In genomic region chr3:12289562-12289961, GRCh38 we compare ENCODE assay signal across 17 cellular contexts. TPM values are rescaled to one million over a fixed set of nuclear protein-coding genes. Genes with fewer than 3 reads are reported as not detected.
DNase-seq lines count a peak whose midpoint lies in the region; ATAC-seq, FAIRE-seq and TF ChIP-seq lines count a peak whose summit lies in the region.
"Had no signal": no experiment of that assay in that cellular context is flagged by ENCODE, and none has a peak within 500 bp of the region (broad histone marks: within the 10 kb centered on the region; RNA-seq: fewer than 3 reads in every experiment).

No MANE protein-coding gene starts in this region.

- no peaks in the 10 kb centered on the region for H3K9me3 Mint-ChIP-seq in astrocyte (ENCODE audit: unreplicated experiment)
- H3K9me3 Mint-ChIP-seq: stimulated activated naive CD8-positive, alpha-beta T cell treated with anti-CD3 and anti-CD28 coated beads, Interleukin-15, Interleukin-2, amounts not matched to agents 100 ng/mL and 50 ng/mL, for 24 hours had no signal

- no peaks in the 10 kb centered on the region for H3K36me3 Mint-ChIP-seq in astrocyte (ENCODE audit: low read depth, unreplicated experiment)
- H3K36me3 Mint-ChIP-seq: CD4-positive, CD25-positive, alpha-beta regulatory T cell had no signal

- peaks cover 19% of the 10 kb centered on the region for H3K27me3 Mint-ChIP-seq in astrocyte (ENCODE audit: low read depth, unreplicated experiment)

- H3K4me1 ChIP-seq in astrocyte (ENCODE audit: insufficient read depth, low read length) (no peaks in the 10 kb centered on the region), HepG2 (ENCODE audit: insufficient read depth, low read length) (peaks cover 31% of the 10 kb centered on the region), skeletal muscle tissue (ENCODE audit: control insufficient read depth in 3 of 3, insufficient read depth in 3 of 3, low read length in 3 of 3) (peaks cover 4 to 10% (median 9%) of the 10 kb centered on the region in 3 donors)

- TF ChIP-seq CTCF in astrocyte (IDR thresholded peaks at IDR 0.05; ENCODE audit: insufficient read depth, low read depth, low read length): no peak
- TF ChIP-seq CTCF in HepG2 (CRISPR knock-in tag; IDR thresholded peaks at IDR 0.05): no peak

- 23% methylated on average over 2 of the region's 2 CpGs for WGBS in HepG2 (ENCODE audit: low lambda C conversion rate)

- H3K27me3 ChIP-seq in astrocyte (ENCODE audit: insufficient read depth, low read length) (no peaks in the 10 kb centered on the region), HepG2 (ENCODE audit: control insufficient read depth in 1 of 2, insufficient read depth in 2 of 2, low read length in 2 of 2) (no peaks in the 10 kb centered on the region; a peak in 1 of 5 replicates), skeletal muscle tissue (ENCODE audit: control insufficient read depth in 3 of 3, insufficient read depth in 3 of 3, low read length in 3 of 3) (peaks cover 7 to 22% (median 18%) of the 10 kb centered on the region in 3 donors)

- H3K36me3 ChIP-seq in astrocyte (ENCODE audit: insufficient read depth, low read length) (no peaks in the 10 kb centered on the region), HepG2 (replicated peaks in 1 of 2; ENCODE audit: control insufficient read depth in 1 of 2, insufficient read depth in 2 of 2, low read length in 2 of 2) (no peaks in the 10 kb centered on the region), skeletal muscle tissue (ENCODE audit: control insufficient read depth in 3 of 3, insufficient read depth in 3 of 3, low read length in 3 of 3) (no peaks in the 10 kb centered on the region)
- H3K36me3 ChIP-seq: cardiac muscle cell, HAP-1 had no signal

- no peaks in the 10 kb centered on the region for H3K4me1 Mint-ChIP-seq in astrocyte (ENCODE audit: low read depth, unreplicated experiment)

- no peak overlapping the region for H3K27ac ChIP-seq in astrocyte (ENCODE audit: low read depth, low read length)
- H3K27ac ChIP-seq in HepG2 (ENCODE audit: extremely low read length, insufficient read depth, low read length): no peak overlapping the region
- H3K27ac ChIP-seq in skeletal muscle tissue (ENCODE audit: low read depth, low read length): no peak overlapping the region
- H3K27ac ChIP-seq: cardiac muscle cell, RWPE1 had no signal

- H3K9me3 ChIP-seq in astrocyte (ENCODE audit: insufficient read depth, low read depth, low read length) (no peaks in the 10 kb centered on the region), HepG2 (ENCODE audit: low read length) (no peaks in the 10 kb centered on the region), skeletal muscle tissue (ENCODE audit: control insufficient read depth in 3 of 3, low read length in 3 of 3) (peaks cover 0 to 4% (median 0%) of the 10 kb centered on the region in 3 donors)
- H3K9me3 ChIP-seq: HAP-1 had no signal

- no peak overlapping the region for H3K27ac Mint-ChIP-seq in astrocyte (ENCODE audit: unreplicated experiment)
- H3K27ac Mint-ChIP-seq: CD4-positive, CD25-positive, alpha-beta regulatory T cell; stimulated activated naive CD8-positive, alpha-beta T cell treated with anti-CD3 and anti-CD28 coated beads, Interleukin-15, Interleukin-2, amounts not matched to agents 100 ng/mL and 50 ng/mL, for 24 hours had no signal

- no peak for ATAC-seq in HepG2

- H3K4me2 ChIP-seq in astrocyte (ENCODE audit: low read length) (peak overlapping the region; percentile 88), HepG2 (ENCODE audit: low read depth, low read length) (peak overlapping the region; percentile 72)

- CTCF ChIA-PET in HEK293T (lab: Yijun Ruan, JAX): no interaction called here
- CTCF ChIA-PET in HepG2 (lab: Yijun Ruan, JAX; ENCODE audit: low intra/inter-chr PET ratio, low total read pairs): no interaction called here

- DNase-seq in HEK293T (ENCODE audit: extremely low spot score) (no peak), astrocyte (ENCODE audit: low read depth) (no peak), HepG2 (ENCODE audit: low spot score) (no peak), RKO (ENCODE audit: low spot score) (no peak), GM19238 (ENCODE audit: insufficient read length, low spot score) (no peak)
- DNase-seq in NK-92 treated with Interleukin-12 subunit alpha and Interleukin-12 subunit beta, amount 100 ng/mL, for 24 hours (lab: John Stamatoyannopoulos, UW): no peak
- DNase-seq: activated CD4-positive, alpha-beta T cell treated with anti-CD3 and anti-CD28 coated beads, Interleukin-2, amount 50 U/mL, for 4 hours; activated effector memory CD4-positive, alpha-beta T cell treated with Interleukin-2 at 50 U/mL for 16 hours; CD4-positive, CD25-positive, alpha-beta regulatory T cell; erythroblast; midbrain; NCI-H1092 treated with DMSO at 0.1 percent for 48 hours had no signal

- intact Hi-C loops in HepG2 (cut with micrococcal nuclease; ENCODE audit: unreplicated experiment): loop anchor here (5.0 kb wide), 2 partner anchors 118 to 193 kb away; partner anchors contain the start of gene TSEN2

- no TSS peak for BruUV-seq in HepG2 (replicated peaks; lab: Mats Ljungman, UMichigan)

- H2AFZ ChIP-seq in astrocyte (ENCODE audit: low read depth, low read length) (no peak overlapping the region), HepG2 (ENCODE audit: low read length) (no peak overlapping the region)

- H3K79me2 ChIP-seq in astrocyte (ENCODE audit: insufficient read depth, low read length) (no peaks in the 10 kb centered on the region), HepG2 (ENCODE audit: insufficient read depth, low read length) (peaks cover 55% of the 10 kb centered on the region)

- FAIRE-seq in astrocyte (lab: Jason Lieb, UNC) (no peak), HepG2 (lab: Jason Lieb, UNC) (no peak)

- TF ChIP-seq EP300 in HepG2 (IDR thresholded peaks at IDR 0.05; ENCODE audit: low read depth in 2 of 2, low read length in 2 of 2): no peak
- TF ChIP-seq EP300 in HepG2 (CRISPR knock-in tag; IDR thresholded peaks at IDR 0.05; ENCODE audit: borderline replicate concordance): no peak

- no peak overlapping the region for H3K9ac ChIP-seq in astrocyte (ENCODE audit: low read length)
- H3K9ac ChIP-seq in HepG2 (ENCODE audit: insufficient read depth, low read depth, low read length): peak overlapping the region; percentile 86
- no peak overlapping the region for H3K9ac ChIP-seq in skeletal muscle tissue (ENCODE audit: low read depth in 1 of 3, low read length in 3 of 3)

- POLR2A ChIA-PET in HEK293T (lab: Yijun Ruan, JAX) (no interaction called here), HepG2 (lab: Yijun Ruan, JAX) (no interaction called here)

- in situ Hi-C loops in HepG2 (cut with HindIII; ENCODE audit: extremely low pct_ligation_motif_present, low pct_unique_long_range_greater_than_20kb): loop anchor here (5.0 kb wide), 1 partner anchor 193 kb away; the partner anchor contains the start of gene TSEN2

- H3K4me3 Mint-ChIP-seq in astrocyte (ENCODE audit: unreplicated experiment): peak overlapping the region; percentile 84

- H3K4me3 ChIP-seq in astrocyte (ENCODE audit: insufficient read depth, low read depth, low read length) (no peak overlapping the region), HepG2 (replicated peaks in 1 of 3; ENCODE audit: insufficient read depth in 1 of 3, low read depth in 2 of 3, low read length in 3 of 3) (peak overlapping the region; percentile 68 to 97 (median 90); a peak in 5 of 6 replicates), skeletal muscle tissue (ENCODE audit: low read length in 3 of 3) (peak overlapping the region in 2 of 3 donors; percentile 2 to 59)

- TF ChIP-seq POLR2A in HepG2 (IDR thresholded peaks at IDR 0.05; ENCODE audit: insufficient read depth in 1 of 2, low read depth in 2 of 2, low read length in 2 of 2): no peak

- H4K20me1 ChIP-seq in astrocyte (ENCODE audit: insufficient read depth, low read length): no peaks in the 10 kb centered on the region
- no peaks in the 10 kb centered on the region for H4K20me1 ChIP-seq in HepG2 (ENCODE audit: insufficient read depth, low read length)

- no peak for TF ChIP-seq RAD21 in HepG2 (CRISPR knock-in tag; IDR thresholded peaks at IDR 0.05)

TF ChIP-seq in HEK293T, 16 proteins besides CTCF, POLR2A, EP300 and RAD21 (continues in another document):
- no peak for TF ChIP-seq ARNT (IDR thresholded peaks at IDR 0.05)
- no peak for TF ChIP-seq SP1 (IDR thresholded peaks at IDR 0.05)

TF ChIP-seq in HepG2, 621 proteins besides CTCF, POLR2A, EP300 and RAD21:
- no peak for TF ChIP-seq SOX13 (IDR thresholded peaks at IDR 0.05)
- 0 out of 4 replicates have a peak, but pooled peaks of 1 of the 2 experiments have one; percentile 19 for TF ChIP-seq SOX13 (CRISPR knock-in tag; conservative IDR thresholded peaks at IDR 0.05 in 1 of 2, IDR thresholded peaks at IDR 0.05 in 1 of 2)
- TF ChIP-seq EED (CRISPR knock-in tag; IDR thresholded peaks at IDR 0.05): no peak
- TF ChIP-seq NONO (IDR thresholded peaks at IDR 0.05): no peak
- TF ChIP-seq NONO (CRISPR knock-in tag; conservative IDR thresholded peaks at IDR 0.05): no peak
- TF ChIP-seq SAP130 (CRISPR knock-in tag; IDR thresholded peaks at IDR 0.05; ENCODE audit: low read depth): peak; percentile 24; the same call in 1 of the 2 replicates

RNA-seq across cellular contexts. Expression of gene PPARG, which starts 0.7 kb away (rescaled TPM):
- 3.0 and 4.4 TPM in 2 replicates for total RNA-seq in astrocyte
- total RNA-seq in HepG2 (2016; rRNA removed; fragmentation: Illumina TruSeq; extraction: Trizol): 13.9 and 14.4 TPM in 2 replicates
- total RNA-seq in HepG2 (2016; cell fraction: cytosol; rRNA removed; fragmentation: Illumina TruSeq; extraction: Trizol; ENCODE audit: low read depth): 46.6 and 50.3 TPM in 2 replicates
- total RNA-seq in HepG2 (2016; cell fraction: insoluble cytoplasmic fraction; rRNA removed; fragmentation: Illumina TruSeq; extraction: Trizol): 12.2 and 12.9 TPM in 2 replicates
- 42.4 and 46.0 TPM in 2 replicates for total RNA-seq in HepG2 (2016; cell fraction: membrane; rRNA removed; fragmentation: Illumina TruSeq; extraction: Trizol)
- 9.1 and 11.2 TPM in 2 replicates for total RNA-seq in HepG2 (2016; cell fraction: nucleus; rRNA removed; fragmentation: Illumina TruSeq; extraction: Trizol)
- 57.4 and 58.3 TPM in 2 replicates for polyA plus RNA-seq in HepG2 (2011; rRNA removed)
- 39.7 and 54.9 TPM in 2 replicates for polyA plus RNA-seq in HepG2 (2011; cell fraction: cytosol; rRNA removed)
- 20.9 and 23.5 TPM in 2 replicates for polyA plus RNA-seq in HepG2 (2011; cell fraction: nucleus; rRNA removed)
- polyA plus RNA-seq in HepG2 (2012): 46.8 and 53.5 TPM in 2 replicates
- polyA plus RNA-seq in HepG2 (2016; cell fraction: cytosol; fragmentation: Illumina TruSeq; extraction: Trizol; ENCODE audit: low read depth): 43.6 and 44.8 TPM in 2 replicates
- 14.1 and 15.7 TPM in 2 replicates for polyA plus RNA-seq in HepG2 (2016; cell fraction: insoluble cytoplasmic fraction; fragmentation: Illumina TruSeq; extraction: Trizol; ENCODE audit: low read depth)
- 44.6 and 47.3 TPM in 2 replicates for polyA plus RNA-seq in HepG2 (2016; cell fraction: membrane; fragmentation: Illumina TruSeq; extraction: Trizol; ENCODE audit: low read depth)
- 10.1 and 12.7 TPM in 2 replicates for polyA plus RNA-seq in HepG2 (2016; cell fraction: nucleus; fragmentation: Illumina TruSeq; extraction: Trizol; ENCODE audit: insufficient read depth, low read depth)
- 77.5 and 86.5 TPM in 2 replicates for polyA minus RNA-seq in HepG2 (2011; rRNA and poly(A)+ RNA removed; ENCODE audit: low replicate concordance)
- 38.8 and 51.7 TPM in 2 replicates for polyA minus RNA-seq in HepG2 (2011; cell fraction: cytosol; rRNA and poly(A)+ RNA removed)
- 98.1 and 113 TPM in 2 replicates for polyA minus RNA-seq in HepG2 (2011; cell fraction: nucleus; rRNA and poly(A)+ RNA removed)
- total RNA-seq in skeletal muscle tissue: 30.3 TPM
